ENCODE assay signal across 28 cellular contexts in genomic region chr16:12719972-12720371, GRCh38.
DNase-seq lines count a peak whose midpoint lies in the region; ATAC-seq and TF ChIP-seq lines count a peak whose summit lies in the region.
"Had no signal": no experiment of that assay in that cellular context is flagged by ENCODE, and none has a peak within 500 bp of the region (broad histone marks: within the 10 kb centered on the region; RNA-seq: fewer than 3 reads in every experiment).

No MANE protein-coding gene starts in this region.

- H3K4me1 ChIP-seq in mammary epithelial cell (ENCODE audit: insufficient read depth, low read length) (no peaks in the 10 kb centered on the region), breast epithelium (no peaks in the 10 kb centered on the region)
- H3K4me1 ChIP-seq: SJCRH30 had no signal

- H3K27me3 ChIP-seq in mammary epithelial cell (ENCODE audit: insufficient read depth, low read length), result no peaks in the 10 kb centered on the region
- no peaks in the 10 kb centered on the region for H3K27me3 ChIP-seq in breast epithelium
- H3K27me3 ChIP-seq: BLaER1 treated with 17β-estradiol and CSF1 and Interleukin-3, amounts not matched to agents 10 nM and 100 nM; MG63; SJCRH30 had no signal

- intact Hi-C loops in mammary epithelial cell (cut with micrococcal nuclease), result no loop called here
- intact Hi-C loops in breast epithelium (cut with DNase I; ENCODE audit: low total_unique reads), result no loop called here
- intact Hi-C loops in head of caudate nucleus (cut with DNase I), result loop anchor here (10.0 kb wide), 1 partner anchor 85 kb away; the partner anchor contains the start of gene CPPED1

- H3K27ac ChIP-seq in mammary epithelial cell (ENCODE audit: insufficient read depth, low read depth, low read length), result no peak overlapping the region
- no peak overlapping the region for H3K27ac ChIP-seq in breast epithelium
- H3K27ac ChIP-seq: BLaER1 treated with 17β-estradiol and CSF1 and Interleukin-3, amounts not matched to agents 10 nM and 100 nM; GM23248; SJCRH30 had no signal

- no peak overlapping the region for H3K9ac ChIP-seq in mammary epithelial cell (ENCODE audit: insufficient read depth, low read length)
- H3K9ac ChIP-seq: BLaER1 treated with 17β-estradiol and CSF1 and Interleukin-3, amounts not matched to agents 10 nM and 100 nM; GM23248 had no signal

- H3K27me3 Mint-ChIP-seq in effector memory CD8-positive, alpha-beta T cell, result no peaks in the 10 kb centered on the region
- H3K27me3 Mint-ChIP-seq in activated CD4-positive, alpha-beta T cell treated with anti-CD3 and anti-CD28 coated beads, Interleukin-2, amount 10 ng/mL, durations not matched to agents 7 days and 5 days, result no peaks in the 10 kb centered on the region
- H3K27me3 Mint-ChIP-seq: CD4-positive, alpha-beta T cell had no signal

- peaks cover 0 to 2% of the 10 kb centered on the region in 2 donors for H3K9me3 Mint-ChIP-seq in effector memory CD8-positive, alpha-beta T cell
- peaks cover 19% of the 10 kb centered on the region for H3K9me3 Mint-ChIP-seq in activated CD4-positive, alpha-beta T cell treated with anti-CD3 and anti-CD28 coated beads, Interleukin-2, amount 10 ng/mL, durations not matched to agents 7 days and 5 days

- no peaks in the 10 kb centered on the region for H3K79me2 ChIP-seq in mammary epithelial cell (ENCODE audit: insufficient read depth, low read length)

- no peak overlapping the region for H3K27ac Mint-ChIP-seq in effector memory CD8-positive, alpha-beta T cell
- no peak overlapping the region for H3K27ac Mint-ChIP-seq in activated CD4-positive, alpha-beta T cell treated with anti-CD3 and anti-CD28 coated beads, Interleukin-2, amount 10 ng/mL, durations not matched to agents 7 days and 5 days
- H3K27ac Mint-ChIP-seq: CD4-positive, alpha-beta T cell had no signal

- TF ChIP-seq POLR2A in breast epithelium (IDR thresholded peaks at IDR 0.05), result no peak

- H3K4me2 ChIP-seq in mammary epithelial cell (ENCODE audit: insufficient read depth, low read depth, low read length), result no peak overlapping the region
- H3K4me2 ChIP-seq: BLaER1 treated with 17β-estradiol and CSF1 and Interleukin-3, amounts not matched to agents 10 nM and 100 nM had no signal

- TF ChIP-seq CTCF in mammary epithelial cell (conservative IDR thresholded peaks at IDR 0.05 in 1 of 2, IDR thresholded peaks at IDR 0.05 in 1 of 2; ENCODE audit: extremely low read depth in 1 of 2, insufficient read depth in 1 of 2, low read depth in 1 of 2, low read length in 2 of 2) (no peak), breast epithelium (IDR thresholded peaks at IDR 0.05) (no peak)

- H2AFZ ChIP-seq in mammary epithelial cell (ENCODE audit: low read depth, low read length), result no peak overlapping the region
- H2AFZ ChIP-seq: GM23248 had no signal

- in situ Hi-C loops in mammary epithelial cell (cut with MboI; ENCODE audit: low sequenced_read_pairs in 2 of 2), result no loop called here

- DNase-seq in mammary epithelial cell (peak; percentile 39), breast epithelium (ENCODE audit: low spot score in 2 of 2) (no peak), head of caudate nucleus (peak in 30 of 42 donors; percentile 18 to 80 (median 47)), mesenteric fat pad (ENCODE audit: low spot score) (peak; percentile 20)
- DNase-seq in effector memory CD8-positive, alpha-beta T cell, result no peak
- DNase-seq in activated CD4-positive, alpha-beta T cell treated with anti-CD3 and anti-CD28 coated beads, Interleukin-2, amount 50 U/mL, for 4 hours, result no peak
- DNase-seq in activated CD4-positive, alpha-beta T cell treated with anti-CD3 and anti-CD28 coated beads, Interleukin-2, amount 10 ng/mL, durations not matched to agents 7 days and 5 days, result no peak
- DNase-seq: CD4-positive, alpha-beta T cell; COR-L47; DMS53; GM23248; H7; IMR-90; KG1; MG63; NCI-H1105 treated with DMSO at 0.1 percent for 48 hours; NCI-H146; NCI-H1930; NCI-H2107; NCI-H446; NCI-H524 treated with DMSO at 0.1 percent for 48 hours; NCI-H774; PC-3; SJCRH30 had no signal

- POLR2A ChIA-PET in activated CD4-positive, alpha-beta T cell treated with anti-CD3 and anti-CD28 coated beads, Interleukin-2, amount 10 ng/mL, durations not matched to agents 7 days and 5 days (lab: Charles Lee), result no interaction called here

- H3K4me3 ChIP-seq in mammary epithelial cell (replicated peaks in 1 of 3; ENCODE audit: insufficient read depth in 1 of 3, low read depth in 2 of 3, low read length in 3 of 3) (no peak overlapping the region), breast epithelium (no peak overlapping the region)
- H3K4me3 ChIP-seq: BLaER1 treated with 17β-estradiol and CSF1 and Interleukin-3, amounts not matched to agents 10 nM and 100 nM; GM12878; GM23248; MG63; SJCRH30 had no signal

- dilution Hi-C loops in mammary epithelial cell (cut with HindIII; ENCODE audit: low sequenced_read_pairs), result no loop called here

- peaks cover 7% of the 10 kb centered on the region for H3K36me3 Mint-ChIP-seq in effector memory CD8-positive, alpha-beta T cell (ENCODE audit: insufficient read depth)
- peaks cover 20% of the 10 kb centered on the region for H3K36me3 Mint-ChIP-seq in activated CD4-positive, alpha-beta T cell treated with anti-CD3 and anti-CD28 coated beads, Interleukin-2, amount 10 ng/mL, durations not matched to agents 7 days and 5 days (ENCODE audit: low read depth)

- H3K4me3 Mint-ChIP-seq in effector memory CD8-positive, alpha-beta T cell, result no peak overlapping the region
- no peak overlapping the region for H3K4me3 Mint-ChIP-seq in activated CD4-positive, alpha-beta T cell treated with anti-CD3 and anti-CD28 coated beads, Interleukin-2, amount 10 ng/mL, durations not matched to agents 7 days and 5 days
- H3K4me3 Mint-ChIP-seq: CD4-positive, alpha-beta T cell had no signal

- WGBS in mammary epithelial cell (ENCODE audit: low coverage, missing lambda C conversion rate), result 82% methylated on average over 4 of the region's 4 CpGs

- H3K4me1 Mint-ChIP-seq in effector memory CD8-positive, alpha-beta T cell (ENCODE audit: low read depth in 2 of 2), result no peaks in the 10 kb centered on the region
- H3K4me1 Mint-ChIP-seq in activated CD4-positive, alpha-beta T cell treated with anti-CD3 and anti-CD28 coated beads, Interleukin-2, amount 10 ng/mL, durations not matched to agents 7 days and 5 days, result peaks cover 4% of the 10 kb centered on the region

- no TSS peak for BruUV-seq in mammary epithelial cell (replicated peaks; lab: Mats Ljungman, UMichigan)

- H3K36me3 ChIP-seq in mammary epithelial cell (ENCODE audit: insufficient read depth, low read length), result no peaks in the 10 kb centered on the region
- H3K36me3 ChIP-seq in breast epithelium, result no peaks in the 10 kb centered on the region
- H3K36me3 ChIP-seq: MG63, SJCRH30 had no signal

- H3K9me3 ChIP-seq in mammary epithelial cell (replicated peaks; ENCODE audit: insufficient read depth, low read length) (peaks cover 6% of the 10 kb centered on the region), breast epithelium (peaks cover 0 to 8% of the 10 kb centered on the region in 2 donors)
- H3K9me3 ChIP-seq: MG63, SJCRH30 had no signal

- ATAC-seq in effector memory CD8-positive, alpha-beta T cell (replicated peaks), result no peak
- no peak for ATAC-seq in HG03095 (IDR thresholded peaks at IDR 0.05; ENCODE audit: unreplicated experiment)
- ATAC-seq: GM12878, PC-3, Right ventricle myocardium inferior had no signal

- CTCF ChIA-PET in mammary epithelial cell (lab: Charles Lee; ENCODE audit: low non-redundant PET), result no interaction called here
- CTCF ChIA-PET in activated CD4-positive, alpha-beta T cell treated with anti-CD3 and anti-CD28 coated beads, Interleukin-2, amount 10 ng/mL, durations not matched to agents 7 days and 5 days (lab: Charles Lee), result no interaction called here

- H4K20me1 ChIP-seq in mammary epithelial cell (ENCODE audit: insufficient read depth, low read length), result no peaks in the 10 kb centered on the region

Comparison
In these comparisons a context has a peak if more than half of its experiments do, and no peak if none do; other contexts are left out.
1. DNase-seq: peak in mammary epithelial cell (single experiment), head of caudate nucleus (30 of 42) and mesenteric fat pad (single experiment); none in breast epithelium (0 of 2), effector memory CD8-positive, alpha-beta T cell (0 of 3), activated CD4-positive, alpha-beta T cell treated with anti-CD3 and anti-CD28 coated beads, Interleukin-2, amount 50 U/mL, for 4 hours (0 of 2) and activated CD4-positive, alpha-beta T cell treated with anti-CD3 and anti-CD28 coated beads, Interleukin-2, amount 10 ng/mL, durations not matched to agents 7 days and 5 days (single experiment).